ENCODE assay signal across 1 cellular context in the genomic region with DNA sequence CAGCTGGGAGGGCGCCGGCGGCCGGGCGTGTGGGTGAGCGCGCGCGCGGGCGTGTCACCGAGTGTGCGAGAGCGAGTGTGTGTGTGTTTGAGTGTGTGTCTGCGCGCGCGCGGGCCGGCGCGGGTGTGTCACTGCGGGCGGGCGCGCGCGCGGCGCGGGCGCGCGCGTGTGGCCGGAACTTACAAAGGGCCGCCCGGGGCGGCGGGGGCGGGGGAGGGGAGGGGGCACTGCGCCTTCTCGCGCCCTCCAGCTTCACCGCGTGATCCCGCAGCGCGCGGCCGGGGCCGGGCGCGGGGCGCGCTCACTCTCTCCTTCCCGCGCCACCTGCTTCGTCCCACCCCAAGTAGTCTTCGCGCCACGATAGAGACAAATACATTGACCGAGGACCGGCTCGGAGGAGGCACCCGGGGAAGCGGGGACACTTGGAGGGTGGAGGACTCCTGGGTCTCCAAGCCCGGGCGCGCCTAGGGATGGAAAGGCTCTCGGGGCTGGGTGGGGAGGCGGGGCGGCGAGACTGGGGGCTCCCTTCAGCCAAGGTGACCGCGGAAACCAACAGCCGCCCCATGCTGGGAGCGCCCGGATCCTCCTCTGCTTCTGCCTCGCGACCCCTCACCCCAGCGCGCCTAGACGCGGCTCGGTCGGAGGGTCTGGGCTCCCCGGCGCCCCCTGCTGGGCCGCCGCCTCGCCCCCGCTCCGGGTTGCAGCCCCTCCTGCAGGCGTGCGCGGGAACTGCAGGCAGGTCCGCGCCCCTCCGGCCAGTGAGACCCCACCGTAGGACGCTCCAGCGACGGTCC.
TF ChIP-seq lines count a peak whose summit lies in the region.

SRCIN1 (minus strand) TSS at position 101 of the 794 bp plus-strand sequence. CDS start 247 bp downstream, outside the sequence.

TF ChIP-seq in HepG2, 621 proteins besides CTCF, POLR2A, EP300 and RAD21 (continued from another document and continues in another):
- TF ChIP-seq, protein P1, sequence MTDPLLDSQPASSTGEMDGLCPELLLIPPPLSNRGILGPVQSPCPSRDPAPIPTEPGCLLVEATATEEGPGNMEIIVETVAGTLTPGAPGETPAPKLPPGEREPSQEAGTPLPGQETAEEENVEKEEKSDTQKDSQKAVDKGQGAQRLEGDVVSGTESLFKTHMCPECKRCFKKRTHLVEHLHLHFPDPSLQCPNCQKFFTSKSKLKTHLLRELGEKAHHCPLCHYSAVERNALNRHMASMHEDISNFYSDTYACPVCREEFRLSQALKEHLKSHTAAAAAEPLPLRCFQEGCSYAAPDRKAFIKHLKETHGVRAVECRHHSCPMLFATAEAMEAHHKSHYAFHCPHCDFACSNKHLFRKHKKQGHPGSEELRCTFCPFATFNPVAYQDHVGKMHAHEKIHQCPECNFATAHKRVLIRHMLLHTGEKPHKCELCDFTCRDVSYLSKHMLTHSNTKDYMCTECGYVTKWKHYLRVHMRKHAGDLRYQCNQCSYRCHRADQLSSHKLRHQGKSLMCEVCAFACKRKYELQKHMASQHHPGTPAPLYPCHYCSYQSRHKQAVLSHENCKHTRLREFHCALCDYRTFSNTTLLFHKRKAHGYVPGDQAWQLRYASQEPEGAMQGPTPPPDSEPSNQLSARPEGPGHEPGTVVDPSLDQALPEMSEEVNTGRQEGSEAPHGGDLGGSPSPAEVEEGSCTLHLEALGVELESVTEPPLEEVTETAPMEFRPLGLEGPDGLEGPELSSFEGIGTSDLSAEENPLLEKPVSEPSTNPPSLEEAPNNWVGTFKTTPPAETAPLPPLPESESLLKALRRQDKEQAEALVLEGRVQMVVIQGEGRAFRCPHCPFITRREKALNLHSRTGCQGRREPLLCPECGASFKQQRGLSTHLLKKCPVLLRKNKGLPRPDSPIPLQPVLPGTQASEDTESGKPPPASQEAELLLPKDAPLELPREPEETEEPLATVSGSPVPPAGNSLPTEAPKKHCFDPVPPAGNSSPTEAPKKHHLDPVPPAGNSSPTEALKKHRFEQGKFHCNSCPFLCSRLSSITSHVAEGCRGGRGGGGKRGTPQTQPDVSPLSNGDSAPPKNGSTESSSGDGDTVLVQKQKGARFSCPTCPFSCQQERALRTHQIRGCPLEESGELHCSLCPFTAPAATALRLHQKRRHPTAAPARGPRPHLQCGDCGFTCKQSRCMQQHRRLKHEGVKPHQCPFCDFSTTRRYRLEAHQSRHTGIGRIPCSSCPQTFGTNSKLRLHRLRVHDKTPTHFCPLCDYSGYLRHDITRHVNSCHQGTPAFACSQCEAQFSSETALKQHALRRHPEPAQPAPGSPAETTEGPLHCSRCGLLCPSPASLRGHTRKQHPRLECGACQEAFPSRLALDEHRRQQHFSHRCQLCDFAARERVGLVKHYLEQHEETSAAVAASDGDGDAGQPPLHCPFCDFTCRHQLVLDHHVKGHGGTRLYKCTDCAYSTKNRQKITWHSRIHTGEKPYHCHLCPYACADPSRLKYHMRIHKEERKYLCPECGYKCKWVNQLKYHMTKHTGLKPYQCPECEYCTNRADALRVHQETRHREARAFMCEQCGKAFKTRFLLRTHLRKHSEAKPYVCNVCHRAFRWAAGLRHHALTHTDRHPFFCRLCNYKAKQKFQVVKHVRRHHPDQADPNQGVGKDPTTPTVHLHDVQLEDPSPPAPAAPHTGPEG (CRISPR knock-in tag; IDR thresholded peaks at IDR 0.05): peak; percentile 32; the same call in 1 of the 2 replicates
- TF ChIP-seq ARNT (IDR thresholded peaks at IDR 0.05): no peak
- no peak for TF ChIP-seq ZIK1 (CRISPR knock-in tag; IDR thresholded peaks at IDR 0.05; ENCODE audit: borderline replicate concordance, low read depth)
- no peak for TF ChIP-seq HHEX (CRISPR knock-in tag; IDR thresholded peaks at IDR 0.05)
- peak; percentile 31; the same call in 1 of the 2 replicates for TF ChIP-seq MIER2 (CRISPR knock-in tag; IDR thresholded peaks at IDR 0.05)
- TF ChIP-seq, protein P2, sequence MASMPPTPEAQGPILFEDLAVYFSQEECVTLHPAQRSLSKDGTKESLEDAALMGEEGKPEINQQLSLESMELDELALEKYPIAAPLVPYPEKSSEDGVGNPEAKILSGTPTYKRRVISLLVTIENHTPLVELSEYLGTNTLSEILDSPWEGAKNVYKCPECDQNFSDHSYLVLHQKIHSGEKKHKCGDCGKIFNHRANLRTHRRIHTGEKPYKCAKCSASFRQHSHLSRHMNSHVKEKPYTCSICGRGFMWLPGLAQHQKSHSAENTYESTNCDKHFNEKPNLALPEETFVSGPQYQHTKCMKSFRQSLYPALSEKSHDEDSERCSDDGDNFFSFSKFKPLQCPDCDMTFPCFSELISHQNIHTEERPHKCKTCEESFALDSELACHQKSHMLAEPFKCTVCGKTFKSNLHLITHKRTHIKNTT (CRISPR knock-in tag; IDR thresholded peaks at IDR 0.05): no peak
- TF ChIP-seq ZNF446 (CRISPR knock-in tag; IDR thresholded peaks at IDR 0.05): peak; percentile 84
- peak; percentile 97 for TF ChIP-seq ZBTB7B (CRISPR knock-in tag; IDR thresholded peaks at IDR 0.05)
- TF ChIP-seq ZMYM3 (CRISPR knock-in tag; IDR thresholded peaks at IDR 0.05): peak; percentile 83
- peak; percentile 47; the same call in 1 of the 2 replicates for TF ChIP-seq BCL6 (CRISPR knock-in tag; IDR thresholded peaks at IDR 0.05)
- TF ChIP-seq CBX1 (IDR thresholded peaks at IDR 0.05; ENCODE audit: low read depth): peak; percentile 99
- 0 out of 2 replicates have a peak, but pooled peaks have one; percentile 7 for TF ChIP-seq CEBPG (CRISPR knock-in tag; IDR thresholded peaks at IDR 0.05)
- TF ChIP-seq, protein P3, sequence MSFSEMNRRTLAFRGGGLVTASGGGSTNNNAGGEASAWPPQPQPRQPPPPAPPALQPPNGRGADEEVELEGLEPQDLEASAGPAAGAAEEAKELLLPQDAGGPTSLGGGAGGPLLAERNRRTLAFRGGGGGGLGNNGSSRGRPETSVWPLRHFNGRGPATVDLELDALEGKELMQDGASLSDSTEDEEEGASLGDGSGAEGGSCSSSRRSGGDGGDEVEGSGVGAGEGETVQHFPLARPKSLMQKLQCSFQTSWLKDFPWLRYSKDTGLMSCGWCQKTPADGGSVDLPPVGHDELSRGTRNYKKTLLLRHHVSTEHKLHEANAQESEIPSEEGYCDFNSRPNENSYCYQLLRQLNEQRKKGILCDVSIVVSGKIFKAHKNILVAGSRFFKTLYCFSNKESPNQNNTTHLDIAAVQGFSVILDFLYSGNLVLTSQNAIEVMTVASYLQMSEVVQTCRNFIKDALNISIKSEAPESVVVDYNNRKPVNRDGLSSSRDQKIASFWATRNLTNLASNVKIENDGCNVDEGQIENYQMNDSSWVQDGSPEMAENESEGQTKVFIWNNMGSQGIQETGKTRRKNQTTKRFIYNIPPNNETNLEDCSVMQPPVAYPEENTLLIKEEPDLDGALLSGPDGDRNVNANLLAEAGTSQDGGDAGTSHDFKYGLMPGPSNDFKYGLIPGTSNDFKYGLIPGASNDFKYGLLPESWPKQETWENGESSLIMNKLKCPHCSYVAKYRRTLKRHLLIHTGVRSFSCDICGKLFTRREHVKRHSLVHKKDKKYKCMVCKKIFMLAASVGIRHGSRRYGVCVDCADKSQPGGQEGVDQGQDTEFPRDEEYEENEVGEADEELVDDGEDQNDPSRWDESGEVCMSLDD (CRISPR knock-in tag; IDR thresholded peaks at IDR 0.05; ENCODE audit: borderline replicate concordance): no peak
- no peak for TF ChIP-seq SIN3A (IDR thresholded peaks at IDR 0.05; ENCODE audit: borderline replicate concordance, low read depth, low read length)
- TF ChIP-seq ZNF670 (CRISPR knock-in tag; IDR thresholded peaks at IDR 0.05; ENCODE audit: borderline replicate concordance): peak; percentile 90
- TF ChIP-seq ZNF546 (CRISPR knock-in tag; conservative IDR thresholded peaks at IDR 0.05): no peak
- TF ChIP-seq STAT5B (CRISPR knock-in tag; IDR thresholded peaks at IDR 0.05): peak; percentile 37; the same call in 1 of the 2 replicates
- TF ChIP-seq, protein P4, sequence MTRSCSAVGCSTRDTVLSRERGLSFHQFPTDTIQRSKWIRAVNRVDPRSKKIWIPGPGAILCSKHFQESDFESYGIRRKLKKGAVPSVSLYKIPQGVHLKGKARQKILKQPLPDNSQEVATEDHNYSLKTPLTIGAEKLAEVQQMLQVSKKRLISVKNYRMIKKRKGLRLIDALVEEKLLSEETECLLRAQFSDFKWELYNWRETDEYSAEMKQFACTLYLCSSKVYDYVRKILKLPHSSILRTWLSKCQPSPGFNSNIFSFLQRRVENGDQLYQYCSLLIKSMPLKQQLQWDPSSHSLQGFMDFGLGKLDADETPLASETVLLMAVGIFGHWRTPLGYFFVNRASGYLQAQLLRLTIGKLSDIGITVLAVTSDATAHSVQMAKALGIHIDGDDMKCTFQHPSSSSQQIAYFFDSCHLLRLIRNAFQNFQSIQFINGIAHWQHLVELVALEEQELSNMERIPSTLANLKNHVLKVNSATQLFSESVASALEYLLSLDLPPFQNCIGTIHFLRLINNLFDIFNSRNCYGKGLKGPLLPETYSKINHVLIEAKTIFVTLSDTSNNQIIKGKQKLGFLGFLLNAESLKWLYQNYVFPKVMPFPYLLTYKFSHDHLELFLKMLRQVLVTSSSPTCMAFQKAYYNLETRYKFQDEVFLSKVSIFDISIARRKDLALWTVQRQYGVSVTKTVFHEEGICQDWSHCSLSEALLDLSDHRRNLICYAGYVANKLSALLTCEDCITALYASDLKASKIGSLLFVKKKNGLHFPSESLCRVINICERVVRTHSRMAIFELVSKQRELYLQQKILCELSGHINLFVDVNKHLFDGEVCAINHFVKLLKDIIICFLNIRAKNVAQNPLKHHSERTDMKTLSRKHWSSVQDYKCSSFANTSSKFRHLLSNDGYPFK (CRISPR knock-in tag; IDR thresholded peaks at IDR 0.05; ENCODE audit: borderline replicate concordance): peak; percentile 30; the same call in 1 of the 2 replicates
- TF ChIP-seq HOXA5 (CRISPR knock-in tag; IDR thresholded peaks at IDR 0.05): peak; percentile 81
- no peak for TF ChIP-seq RNF2 (conservative IDR thresholded peaks at IDR 0.05; ENCODE audit: low read depth)
- TF ChIP-seq HNRNPL (IDR thresholded peaks at IDR 0.05; ENCODE audit: low read depth, low read length): peak; percentile 22; the same call in 1 of the 2 replicates
- TF ChIP-seq ZSCAN25 (CRISPR knock-in tag; IDR thresholded peaks at IDR 0.05): no peak; the same call in 1 of the 2 replicates
- peak; percentile 66 for TF ChIP-seq THAP11 (CRISPR knock-in tag; IDR thresholded peaks at IDR 0.05)
- TF ChIP-seq, protein P5, sequence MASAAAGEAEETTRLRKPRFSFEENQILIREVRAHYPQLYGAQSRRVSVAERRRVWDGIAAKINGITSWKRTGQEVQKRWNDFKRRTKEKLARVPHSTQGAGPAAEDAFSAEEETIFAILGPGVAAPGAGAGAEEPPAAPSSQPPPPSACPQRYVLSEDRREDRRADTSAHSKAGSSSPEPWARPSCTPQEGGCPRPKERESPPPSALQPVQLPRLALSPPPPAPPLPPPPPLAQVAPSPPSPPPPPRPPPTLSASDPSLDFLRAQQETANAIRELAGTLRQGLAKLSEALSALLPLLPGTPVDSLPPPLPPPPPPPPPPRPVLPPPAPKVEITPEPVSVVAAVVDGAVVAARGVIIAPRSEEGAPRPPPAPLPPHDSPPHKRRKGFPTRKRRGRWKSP (CRISPR knock-in tag; IDR thresholded peaks at IDR 0.05): peak; percentile 73; the same call in 1 of the 2 replicates
- TF ChIP-seq KAT8 (CRISPR knock-in tag; IDR thresholded peaks at IDR 0.05): peak; percentile 74
- TF ChIP-seq KMT2B (CRISPR knock-in tag; IDR thresholded peaks at IDR 0.05): no peak; the same call in 1 of the 2 replicates
- no peak for TF ChIP-seq ZNF382 (CRISPR knock-in tag; IDR thresholded peaks at IDR 0.05; ENCODE audit: borderline replicate concordance)
- peak; percentile 64; the same call in 1 of the 2 replicates for TF ChIP-seq ZNF678 (CRISPR knock-in tag; IDR thresholded peaks at IDR 0.05)
- 0 out of 2 replicates have a peak, but pooled peaks have one; percentile 29 for TF ChIP-seq ZNF775 (CRISPR knock-in tag; IDR thresholded peaks at IDR 0.05; ENCODE audit: borderline replicate concordance)
- TF ChIP-seq CBX5 (CRISPR knock-in tag; IDR thresholded peaks at IDR 0.05; ENCODE audit: borderline replicate concordance): 0 out of 2 replicates have a peak, but pooled peaks have one; percentile 22
- no peak for TF ChIP-seq XBP1 (CRISPR knock-in tag; IDR thresholded peaks at IDR 0.05)
- TF ChIP-seq, protein P6, sequence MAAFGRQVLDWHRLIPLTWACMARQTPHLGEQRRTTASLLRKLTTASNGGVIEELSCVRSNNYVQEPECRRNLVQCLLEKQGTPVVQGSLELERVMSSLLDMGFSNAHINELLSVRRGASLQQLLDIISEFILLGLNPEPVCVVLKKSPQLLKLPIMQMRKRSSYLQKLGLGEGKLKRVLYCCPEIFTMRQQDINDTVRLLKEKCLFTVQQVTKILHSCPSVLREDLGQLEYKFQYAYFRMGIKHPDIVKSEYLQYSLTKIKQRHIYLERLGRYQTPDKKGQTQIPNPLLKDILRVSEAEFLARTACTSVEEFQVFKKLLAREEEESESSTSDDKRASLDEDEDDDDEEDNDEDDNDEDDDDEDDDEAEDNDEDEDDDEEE (CRISPR knock-in tag; IDR thresholded peaks at IDR 0.05): peak; percentile 47; the same call in 1 of the 2 replicates
- TF ChIP-seq SRSF1 (optimal IDR thresholded peaks at IDR 0.05; ENCODE audit: low read depth, low read length): peak; percentile 50
- no peak for TF ChIP-seq JUN (CRISPR knock-in tag; IDR thresholded peaks at IDR 0.05)
- peak; percentile 40; the same call in 1 of the 2 replicates for TF ChIP-seq DR1 (CRISPR knock-in tag; IDR thresholded peaks at IDR 0.05)
- no peak; the same call in 1 of the 2 replicates for TF ChIP-seq ARID2 (CRISPR knock-in tag; IDR thresholded peaks at IDR 0.05; ENCODE audit: borderline replicate concordance)
- no peak for TF ChIP-seq CAMTA2 (CRISPR knock-in tag; IDR thresholded peaks at IDR 0.05; ENCODE audit: borderline replicate concordance)
- TF ChIP-seq FOXK1 (CRISPR knock-in tag; IDR thresholded peaks at IDR 0.05; ENCODE audit: borderline replicate concordance, low read depth): 0 out of 2 replicates have a peak, but pooled peaks have one; percentile 11
- TF ChIP-seq SMARCE1 (IDR thresholded peaks at IDR 0.05; ENCODE audit: borderline replicate concordance): no peak
- no peak for TF ChIP-seq ZNF652 (CRISPR knock-in tag; IDR thresholded peaks at IDR 0.05; ENCODE audit: borderline replicate concordance, low read depth)
- TF ChIP-seq NR1H2 (CRISPR knock-in tag; IDR thresholded peaks at IDR 0.05; ENCODE audit: borderline replicate concordance, low read depth): no peak
- peak; percentile 76 for TF ChIP-seq HDAC2 (CRISPR knock-in tag; IDR thresholded peaks at IDR 0.05)
- 0 out of 2 replicates have a peak, but pooled peaks have one; percentile 59 for TF ChIP-seq ZNF547 (CRISPR knock-in tag; IDR thresholded peaks at IDR 0.05)
- TF ChIP-seq ZNF44 (CRISPR knock-in tag; IDR thresholded peaks at IDR 0.05): no peak
